Comparison of ENCODE assay signal across 1 cellular context in the genomic region with DNA sequence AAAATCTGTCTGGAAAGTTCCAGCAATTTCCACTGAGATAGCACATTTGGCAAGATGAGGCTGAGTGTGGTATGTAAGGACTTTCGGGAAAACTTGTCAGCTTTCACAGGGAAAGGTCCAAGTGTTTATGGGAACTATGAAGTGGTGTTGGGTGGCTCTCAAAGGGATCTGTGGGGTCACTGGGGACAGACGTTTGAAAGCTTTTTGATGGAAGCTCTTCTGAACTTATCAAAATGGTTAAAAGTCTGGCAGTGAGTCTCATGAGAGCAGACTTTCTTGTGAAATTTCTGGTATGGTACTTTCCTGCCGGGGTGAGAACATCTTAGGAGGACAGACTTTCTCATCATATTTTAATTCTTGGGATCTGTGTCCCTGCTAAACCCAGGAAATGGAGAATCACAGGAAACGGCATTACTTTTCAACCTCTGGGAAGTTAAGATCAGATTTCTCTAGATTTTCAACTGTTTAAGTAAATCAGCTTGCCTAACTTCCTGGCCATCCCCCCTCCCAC.
TF ChIP-seq lines count a peak whose summit lies in the region.

No MANE protein-coding gene starts in this region.

TF ChIP-seq in liver, 16 proteins besides CTCF, POLR2A, EP300 and RAD21 (continued from another document):
- TF ChIP-seq, protein P1, sequence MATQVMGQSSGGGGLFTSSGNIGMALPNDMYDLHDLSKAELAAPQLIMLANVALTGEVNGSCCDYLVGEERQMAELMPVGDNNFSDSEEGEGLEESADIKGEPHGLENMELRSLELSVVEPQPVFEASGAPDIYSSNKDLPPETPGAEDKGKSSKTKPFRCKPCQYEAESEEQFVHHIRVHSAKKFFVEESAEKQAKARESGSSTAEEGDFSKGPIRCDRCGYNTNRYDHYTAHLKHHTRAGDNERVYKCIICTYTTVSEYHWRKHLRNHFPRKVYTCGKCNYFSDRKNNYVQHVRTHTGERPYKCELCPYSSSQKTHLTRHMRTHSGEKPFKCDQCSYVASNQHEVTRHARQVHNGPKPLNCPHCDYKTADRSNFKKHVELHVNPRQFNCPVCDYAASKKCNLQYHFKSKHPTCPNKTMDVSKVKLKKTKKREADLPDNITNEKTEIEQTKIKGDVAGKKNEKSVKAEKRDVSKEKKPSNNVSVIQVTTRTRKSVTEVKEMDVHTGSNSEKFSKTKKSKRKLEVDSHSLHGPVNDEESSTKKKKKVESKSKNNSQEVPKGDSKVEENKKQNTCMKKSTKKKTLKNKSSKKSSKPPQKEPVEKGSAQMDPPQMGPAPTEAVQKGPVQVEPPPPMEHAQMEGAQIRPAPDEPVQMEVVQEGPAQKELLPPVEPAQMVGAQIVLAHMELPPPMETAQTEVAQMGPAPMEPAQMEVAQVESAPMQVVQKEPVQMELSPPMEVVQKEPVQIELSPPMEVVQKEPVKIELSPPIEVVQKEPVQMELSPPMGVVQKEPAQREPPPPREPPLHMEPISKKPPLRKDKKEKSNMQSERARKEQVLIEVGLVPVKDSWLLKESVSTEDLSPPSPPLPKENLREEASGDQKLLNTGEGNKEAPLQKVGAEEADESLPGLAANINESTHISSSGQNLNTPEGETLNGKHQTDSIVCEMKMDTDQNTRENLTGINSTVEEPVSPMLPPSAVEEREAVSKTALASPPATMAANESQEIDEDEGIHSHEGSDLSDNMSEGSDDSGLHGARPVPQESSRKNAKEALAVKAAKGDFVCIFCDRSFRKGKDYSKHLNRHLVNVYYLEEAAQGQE (IDR thresholded peaks at IDR 0.05) = peak; percentile 37
- peak; percentile 49 for TF ChIP-seq NR2F2 (IDR thresholded peaks at IDR 0.05)
- TF ChIP-seq RXRA (IDR thresholded peaks at IDR 0.05) = peak in 1 of 2 donors; percentile 8
TF ChIP-seq in liver: peak in this region for 3.
